Comparison of ENCODE assay signal across 1 cellular context in genomic region chr1:25871086-25871703, GRCh38.
TF ChIP-seq lines count a peak whose summit lies in the region.

No MANE protein-coding gene starts in this region.

TF ChIP-seq in GM12878, 131 proteins besides CTCF, POLR2A, EP300 and RAD21:
- no peak for TF ChIP-seq IRF5 (IDR thresholded peaks at IDR 0.05; ENCODE audit: borderline replicate concordance)
- 0 out of 4 replicates have a peak, but pooled peaks of 1 of the 2 experiments have one; percentile 13 for TF ChIP-seq BHLHE40 (IDR thresholded peaks at IDR 0.05; ENCODE audit: borderline replicate concordance in 1 of 2, low read depth in 2 of 2, low read length in 1 of 2)
- TF ChIP-seq MEF2B (IDR thresholded peaks at IDR 0.05; ENCODE audit: partially characterized antibody, poor library complexity, severe bottlenecking): peak; percentile 50
- TF ChIP-seq PAX8 (IDR thresholded peaks at IDR 0.05): no peak
